In genomic region chr1:56496158-56496557, GRCh38 we compare ENCODE assay signal across 19 cellular contexts.
"Had no signal": no experiment of that assay in that cellular context is flagged by ENCODE, and none has a peak within 500 bp of the region (broad histone marks: within the 10 kb centered on the region; RNA-seq: fewer than 3 reads in every experiment).

No MANE protein-coding gene starts in this region.

- H3K4me1 Mint-ChIP-seq: activated CD4-positive, alpha-beta T cell treated with anti-CD3 and anti-CD28 coated beads, Interleukin-2, amount 10 ng/mL, durations not matched to agents 24 days and 14 days; activated naive CD8-positive, alpha-beta T cell treated with anti-CD3 and anti-CD28 coated beads, Interleukin-2, amount 10 ng/mL, durations not matched to agents 7 days and 5 days; activated T-helper 17 cell treated with anti-CD3 and anti-CD28 coated beads, Interleukin-2, amount 50 U/mL, for 72 hours; stimulated activated naive CD8-positive, alpha-beta T cell treated with anti-CD3 and anti-CD28 coated beads, Interleukin-15, amount 100 ng/mL, for 72 hours; T-cell had no signal

- H3K9me3 Mint-ChIP-seq: activated CD4-positive, alpha-beta T cell treated with anti-CD3 and anti-CD28 coated beads, Interleukin-2, amount 10 ng/mL, durations not matched to agents 24 days and 14 days; activated CD8-positive, alpha-beta T cell treated with anti-CD3 and anti-CD28 coated beads for 36 hours; activated T-helper 17 cell treated with anti-CD3 and anti-CD28 coated beads, Interleukin-2, amount 50 U/mL, for 72 hours; neural crest cell had no signal

- H3K4me1 ChIP-seq: prostate gland had no signal

- H3K27me3 Mint-ChIP-seq: activated CD4-positive, alpha-beta T cell treated with anti-CD3 and anti-CD28 coated beads, Interleukin-2, amount 10 ng/mL, durations not matched to agents 24 days and 14 days; activated naive CD8-positive, alpha-beta T cell treated with anti-CD3 and anti-CD28 coated beads, Interleukin-2, amount 10 ng/mL, durations not matched to agents 7 days and 5 days had no signal

- ATAC-seq: activated CD8-positive, alpha-beta T cell treated with anti-CD3 and anti-CD28 coated beads for 36 hours; activated T-helper 17 cell treated with anti-CD3 and anti-CD28 coated beads, Interleukin-2, amount 50 U/mL, for 72 hours; SK-N-SH treated with all-trans-retinoic acid at 6 μM for 48 hours; stimulated activated naive CD8-positive, alpha-beta T cell treated with anti-CD3 and anti-CD28 coated beads, Interleukin-15, amount 100 ng/mL, for 72 hours; T-cell had no signal

- H3K36me3 ChIP-seq: prostate gland had no signal

- DNase-seq: activated CD4-positive, alpha-beta T cell treated with anti-CD3 and anti-CD28 coated beads, Interleukin-2, amount 10 ng/mL, durations not matched to agents 24 days and 14 days; activated CD8-positive, alpha-beta T cell treated with anti-CD3 and anti-CD28 coated beads for 36 hours; activated naive CD4-positive, alpha-beta T cell treated with Interleukin-2 at 50 U/mL for 16 hours; activated naive CD8-positive, alpha-beta T cell treated with anti-CD3 and anti-CD28 coated beads, Interleukin-2, amount 10 ng/mL, durations not matched to agents 7 days and 5 days; activated T-cell treated with anti-CD3 and anti-CD28 coated beads, Interleukin-2, amount 50 U/mL, for 1 hour; amygdala; heart left ventricle; kidney glomerular epithelial cell; right cardiac atrium; stimulated activated CD4-positive, alpha-beta T cell treated with anti-CD3 and anti-CD28 coated beads, Interleukin-4, amount 100 ng/mL, for 1 hour; stimulated activated naive CD8-positive, alpha-beta T cell treated with anti-CD3 and anti-CD28 coated beads, Interleukin-15, amount 100 ng/mL, for 72 hours; T-cell; testis had no signal

- H3K27me3 ChIP-seq: heart left ventricle, testis had no signal

- H3K36me3 Mint-ChIP-seq: activated naive CD8-positive, alpha-beta T cell treated with anti-CD3 and anti-CD28 coated beads, Interleukin-2, amount 10 ng/mL, durations not matched to agents 7 days and 5 days; T-cell had no signal

- H3K9me3 ChIP-seq: heart left ventricle, prostate gland, testis had no signal

- H3K4me3 ChIP-seq: heart left ventricle, lung, prostate gland, skin epidermis, testis had no signal

- H3K4me3 Mint-ChIP-seq: activated CD4-positive, alpha-beta T cell treated with anti-CD3 and anti-CD28 coated beads, Interleukin-2, amount 10 ng/mL, durations not matched to agents 24 days and 14 days; activated CD8-positive, alpha-beta T cell treated with anti-CD3 and anti-CD28 coated beads for 36 hours; activated naive CD8-positive, alpha-beta T cell treated with anti-CD3 and anti-CD28 coated beads, Interleukin-2, amount 10 ng/mL, durations not matched to agents 7 days and 5 days; activated T-helper 17 cell treated with anti-CD3 and anti-CD28 coated beads, Interleukin-2, amount 50 U/mL, for 72 hours; neural crest cell; stimulated activated naive CD8-positive, alpha-beta T cell treated with anti-CD3 and anti-CD28 coated beads, Interleukin-15, amount 100 ng/mL, for 72 hours; T-cell had no signal

- H3K27ac Mint-ChIP-seq: activated CD4-positive, alpha-beta T cell treated with anti-CD3 and anti-CD28 coated beads, Interleukin-2, amount 10 ng/mL, durations not matched to agents 24 days and 14 days; activated CD8-positive, alpha-beta T cell treated with anti-CD3 and anti-CD28 coated beads for 36 hours; activated naive CD8-positive, alpha-beta T cell treated with anti-CD3 and anti-CD28 coated beads, Interleukin-2, amount 10 ng/mL, durations not matched to agents 7 days and 5 days; activated T-helper 17 cell treated with anti-CD3 and anti-CD28 coated beads, Interleukin-2, amount 50 U/mL, for 72 hours; stimulated activated naive CD8-positive, alpha-beta T cell treated with anti-CD3 and anti-CD28 coated beads, Interleukin-15, amount 100 ng/mL, for 72 hours; T-cell had no signal

- H3K27ac ChIP-seq: prostate gland, testis had no signal
